In the genomic region with DNA sequence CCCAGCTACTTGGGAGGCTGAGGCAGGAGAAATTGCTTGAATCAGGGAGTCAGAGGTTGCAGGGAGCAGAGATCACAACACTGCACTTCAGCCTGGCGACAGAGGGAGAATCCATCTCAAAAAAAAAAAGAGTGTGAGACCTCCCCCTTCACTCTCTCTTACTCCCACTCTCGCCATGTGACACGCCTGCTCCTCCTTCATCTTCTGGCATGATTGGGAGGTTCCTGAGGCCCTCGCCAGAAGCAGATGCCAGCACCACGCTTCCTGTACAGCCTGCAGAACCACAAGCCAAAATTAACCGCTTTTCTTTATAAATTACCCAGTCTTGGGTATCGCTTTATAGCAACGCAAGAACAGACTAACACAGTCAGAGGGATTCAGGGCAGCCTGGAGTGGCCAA, we compare ENCODE assay signal across 1 cellular context.
TF ChIP-seq lines count a peak whose summit lies in the region.

No MANE protein-coding gene starts in this region.

TF ChIP-seq in H1, 55 proteins besides CTCF, POLR2A, EP300 and RAD21:
- TF ChIP-seq, protein P1, sequence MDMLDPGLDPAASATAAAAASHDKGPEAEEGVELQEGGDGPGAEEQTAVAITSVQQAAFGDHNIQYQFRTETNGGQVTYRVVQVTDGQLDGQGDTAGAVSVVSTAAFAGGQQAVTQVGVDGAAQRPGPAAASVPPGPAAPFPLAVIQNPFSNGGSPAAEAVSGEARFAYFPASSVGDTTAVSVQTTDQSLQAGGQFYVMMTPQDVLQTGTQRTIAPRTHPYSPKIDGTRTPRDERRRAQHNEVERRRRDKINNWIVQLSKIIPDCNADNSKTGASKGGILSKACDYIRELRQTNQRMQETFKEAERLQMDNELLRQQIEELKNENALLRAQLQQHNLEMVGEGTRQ (IDR thresholded peaks at IDR 0.05; ENCODE audit: low read length) = no peak
- TF ChIP-seq HDAC2 (IDR thresholded peaks at IDR 0.05; ENCODE audit: borderline replicate concordance in 1 of 2, low read depth in 2 of 2, low read length in 2 of 2) (no peak), SRF (IDR thresholded peaks at IDR 0.05; ENCODE audit: low read depth, low read length) (no peak), SUZ12 (IDR thresholded peaks at IDR 0.05; ENCODE audit: low read length) (no peak), CHD2 (IDR thresholded peaks at IDR 0.05; ENCODE audit: low read length) (no peak), POLR2AphosphoS5 (IDR thresholded peaks at IDR 0.05; ENCODE audit: low read depth, low read length) (no peak), NANOG (IDR thresholded peaks at IDR 0.05; ENCODE audit: insufficient read depth, low read depth, low read length, poor library complexity, severe bottlenecking) (no peak), MAFK (IDR thresholded peaks at IDR 0.05; ENCODE audit: low read depth, low read length) (no peak), JUN (IDR thresholded peaks at IDR 0.05; ENCODE audit: low read depth, low read length) (no peak), PHF8 (conservative IDR thresholded peaks at IDR 0.05; ENCODE audit: low read depth, low read length) (no peak)
- TF ChIP-seq, protein P2, sequence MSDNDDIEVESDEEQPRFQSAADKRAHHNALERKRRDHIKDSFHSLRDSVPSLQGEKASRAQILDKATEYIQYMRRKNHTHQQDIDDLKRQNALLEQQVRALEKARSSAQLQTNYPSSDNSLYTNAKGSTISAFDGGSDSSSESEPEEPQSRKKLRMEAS (IDR thresholded peaks at IDR 0.05) = no peak
- TF ChIP-seq, protein P3, sequence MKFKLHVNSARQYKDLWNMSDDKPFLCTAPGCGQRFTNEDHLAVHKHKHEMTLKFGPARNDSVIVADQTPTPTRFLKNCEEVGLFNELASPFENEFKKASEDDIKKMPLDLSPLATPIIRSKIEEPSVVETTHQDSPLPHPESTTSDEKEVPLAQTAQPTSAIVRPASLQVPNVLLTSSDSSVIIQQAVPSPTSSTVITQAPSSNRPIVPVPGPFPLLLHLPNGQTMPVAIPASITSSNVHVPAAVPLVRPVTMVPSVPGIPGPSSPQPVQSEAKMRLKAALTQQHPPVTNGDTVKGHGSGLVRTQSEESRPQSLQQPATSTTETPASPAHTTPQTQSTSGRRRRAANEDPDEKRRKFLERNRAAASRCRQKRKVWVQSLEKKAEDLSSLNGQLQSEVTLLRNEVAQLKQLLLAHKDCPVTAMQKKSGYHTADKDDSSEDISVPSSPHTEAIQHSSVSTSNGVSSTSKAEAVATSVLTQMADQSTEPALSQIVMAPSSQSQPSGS (IDR thresholded peaks at IDR 0.05; ENCODE audit: low read length) = no peak
- TF ChIP-seq, protein P4, sequence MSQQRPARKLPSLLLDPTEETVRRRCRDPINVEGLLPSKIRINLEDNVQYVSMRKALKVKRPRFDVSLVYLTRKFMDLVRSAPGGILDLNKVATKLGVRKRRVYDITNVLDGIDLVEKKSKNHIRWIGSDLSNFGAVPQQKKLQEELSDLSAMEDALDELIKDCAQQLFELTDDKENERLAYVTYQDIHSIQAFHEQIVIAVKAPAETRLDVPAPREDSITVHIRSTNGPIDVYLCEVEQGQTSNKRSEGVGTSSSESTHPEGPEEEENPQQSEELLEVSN (IDR thresholded peaks at IDR 0.05) = no peak
